In genomic region chr4:56048621-56049427, GRCh38 we compare ENCODE assay signal across 8 cellular contexts.
A peak's percentile ranks its signal among the peaks of the same experiment; 100 is the strongest.
DNase-seq lines count a peak whose midpoint lies in the region; ATAC-seq and TF ChIP-seq lines count a peak whose summit lies in the region.

No MANE protein-coding gene starts in this region.

- peaks cover 37% of the 10 kb centered on the region for H3K27me3 Mint-ChIP-seq in activated naive CD8-positive, alpha-beta T cell

- H3K9me3 ChIP-seq in ES-I3 (ENCODE audit: control insufficient read depth, insufficient read depth, low read length) (no peaks in the 10 kb centered on the region), HUES48 (ENCODE audit: control insufficient read depth, insufficient read depth, low read length) (no peaks in the 10 kb centered on the region), heart right ventricle (no peaks in the 10 kb centered on the region), parathyroid adenoma (ENCODE audit: control insufficient read depth, low read length) (no peaks in the 10 kb centered on the region)

- H3K9ac ChIP-seq in ES-I3 (ENCODE audit: low read depth, low read length) (peak overlapping the region; percentile 96), HUES48 (ENCODE audit: low read depth, low read length) (peak overlapping the region; percentile 87), parathyroid adenoma (peak overlapping the region; percentile 8)

- H3K4me3 ChIP-seq in HUES48 (ENCODE audit: low read depth, low read length), result peak overlapping the region; percentile 91
- H3K4me3 ChIP-seq in heart right ventricle, result peak overlapping the region; percentile 16 to 64 (median 56)
- H3K4me3 ChIP-seq in parathyroid adenoma (ENCODE audit: low read depth, low read length), result peak overlapping the region; percentile 61

- H3K4me1 ChIP-seq in ES-I3 (ENCODE audit: insufficient read depth, low read length) (no peaks in the 10 kb centered on the region; the same call in 1 of the 2 replicates), HUES48 (ENCODE audit: control insufficient read depth, insufficient read depth, low read length) (peaks cover 15% of the 10 kb centered on the region), heart right ventricle (peaks cover 0 to 13% (median 7%) of the 10 kb centered on the region in 9 donors), parathyroid adenoma (no peaks in the 10 kb centered on the region)

- H3K4me2 ChIP-seq in parathyroid adenoma (ENCODE audit: low read length), result peak overlapping the region; percentile 95

- peak overlapping the region; percentile 84 for H2AFZ ChIP-seq in parathyroid adenoma

- no peaks in the 10 kb centered on the region for H3K79me2 ChIP-seq in parathyroid adenoma

- no peaks in the 10 kb centered on the region for H3K27me3 ChIP-seq in HUES48 (ENCODE audit: control insufficient read depth, insufficient read depth, low read length)
- peaks cover 0 to 73% (median 53%) of the 10 kb centered on the region in 7 donors for H3K27me3 ChIP-seq in heart right ventricle
- H3K27me3 ChIP-seq in parathyroid adenoma (ENCODE audit: control insufficient read depth, insufficient read depth, low read length), result no peaks in the 10 kb centered on the region

- DNase-seq in OCI-M1 (lab: John Stamatoyannopoulos, UW), result peak; percentile 90
- DNase-seq in heart right ventricle, result peak in 1 of 2 donors; percentile 35
- DNase-seq in amniotic stem cell (lab: John Stamatoyannopoulos, UW), result no peak

- peaks cover 8% of the 10 kb centered on the region for H3K4me1 Mint-ChIP-seq in activated naive CD8-positive, alpha-beta T cell (ENCODE audit: low read depth)

- H3K4me3 Mint-ChIP-seq in activated naive CD8-positive, alpha-beta T cell, result peak overlapping the region; percentile 68

- 0 to 1% methylated on average over 66 to 82 of the region's 82 CpGs for whole genome bisulfite sequencing in heart right ventricle, 2 donors

- peak in 3 of 9 donors; percentile 27 to 47 (median 35) for TF ChIP-seq CTCF in heart right ventricle (IDR thresholded peaks at IDR 0.05)
- no peak for TF ChIP-seq CTCF in parathyroid adenoma (IDR thresholded peaks at IDR 0.05)

- H3K36me3 Mint-ChIP-seq in activated naive CD8-positive, alpha-beta T cell, result no peaks in the 10 kb centered on the region

- H3K36me3 ChIP-seq in ES-I3 (ENCODE audit: insufficient read depth, low read length) (no peaks in the 10 kb centered on the region), HUES48 (ENCODE audit: control insufficient read depth, insufficient read depth, low read length) (no peaks in the 10 kb centered on the region), heart right ventricle (no peaks in the 10 kb centered on the region), parathyroid adenoma (ENCODE audit: control insufficient read depth, insufficient read depth, low read length) (no peaks in the 10 kb centered on the region)

- ATAC-seq in GM21529 (IDR thresholded peaks at IDR 0.05; ENCODE audit: unreplicated experiment), result peak; percentile 95
- peak; percentile 58 to 93 (median 72) for ATAC-seq in heart right ventricle

- H3K9me3 Mint-ChIP-seq in activated naive CD8-positive, alpha-beta T cell (ENCODE audit: low read depth), result no peaks in the 10 kb centered on the region

- intact Hi-C loops in heart right ventricle (cut with DNase I), result no loop called here

- H3K27ac Mint-ChIP-seq in activated naive CD8-positive, alpha-beta T cell, result no peak overlapping the region

- H3K27ac ChIP-seq in HUES48 (ENCODE audit: low read depth, low read length), result peak overlapping the region; percentile 94
- no peak overlapping the region for H3K27ac ChIP-seq in heart right ventricle
- peak overlapping the region; percentile 76 for H3K27ac ChIP-seq in parathyroid adenoma

Comparison
In these comparisons a context has a peak if more than half of its experiments do, and no peak if none do; other contexts are left out.
1. H3K9ac ChIP-seq: peak in every context shown above with its lines; median percentile 96 in ES-I3; 87 in HUES48; 8 in parathyroid adenoma.
2. H3K27ac ChIP-seq: peak in HUES48 (single experiment) and parathyroid adenoma (single experiment); none in heart right ventricle (0 of 10).
3. Peak in every context shown above with its lines, with median percentiles within 50 percentile points of each other: H3K4me3 ChIP-seq.